In the genomic region with DNA sequence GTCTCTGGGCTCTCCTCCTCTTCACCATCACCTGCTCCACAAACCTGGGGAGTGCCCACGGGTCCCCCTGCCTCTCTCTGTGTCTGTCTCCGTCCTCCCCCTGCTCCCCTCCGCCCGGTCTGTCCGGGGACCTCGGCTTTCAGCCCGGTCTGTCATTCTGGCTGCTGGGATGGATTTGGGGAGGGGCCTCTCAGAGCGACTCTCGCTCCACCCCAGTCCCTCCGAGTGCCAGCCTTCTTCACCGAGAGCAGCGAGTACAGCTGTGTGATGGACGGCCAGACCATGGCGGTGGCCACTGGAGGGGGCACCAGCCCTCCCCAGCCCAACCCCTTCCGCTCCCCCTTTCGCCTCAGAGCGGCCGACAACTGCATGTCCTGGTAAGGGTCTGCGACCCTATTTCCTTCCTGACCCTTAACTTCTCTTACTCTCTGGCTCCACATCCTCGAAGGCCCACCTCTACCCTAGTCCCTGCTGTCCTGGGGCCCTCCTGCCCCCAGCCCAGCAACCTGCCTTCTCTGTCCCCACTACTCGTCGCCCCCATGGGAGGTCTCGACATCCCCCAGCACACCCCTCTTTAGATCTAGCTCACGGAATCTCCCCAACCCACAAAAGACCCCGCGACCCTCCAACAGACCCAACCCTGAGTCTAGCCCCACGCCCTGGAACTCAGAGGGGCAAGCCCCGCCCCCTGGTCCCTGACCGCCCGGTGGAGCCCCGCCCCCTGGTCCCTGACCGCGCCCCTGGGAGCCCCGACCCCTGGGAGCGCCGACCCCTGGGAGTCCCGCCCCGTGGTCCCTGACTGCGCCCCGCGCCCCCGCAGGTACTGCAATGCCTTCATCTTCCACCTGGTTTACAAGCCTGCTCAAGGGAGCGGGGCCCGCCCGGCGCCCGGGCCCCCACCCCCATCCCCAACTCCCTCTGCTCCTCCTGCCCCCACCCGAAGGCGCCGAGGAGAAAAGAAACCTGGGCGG, we compare ENCODE assay signal across 16 cellular contexts. TPM values are rescaled to one million over a fixed set of nuclear protein-coding genes. Genes with fewer than 3 reads are reported as not detected.
DNase-seq lines count a peak whose midpoint lies in the region; ATAC-seq, FAIRE-seq and TF ChIP-seq lines count a peak whose summit lies in the region.
"Had no signal": no experiment of that assay in that cellular context is flagged by ENCODE, and none has a peak within 500 bp of the region (broad histone marks: within the 10 kb centered on the region; RNA-seq: fewer than 3 reads in every experiment).

No MANE protein-coding gene starts in this region.

- H3K27ac ChIP-seq in kidney (ENCODE audit: low read depth in 2 of 2, low read length in 2 of 2) (no peak overlapping the region), smooth muscle cell (ENCODE audit: low read depth) (no peak overlapping the region)
- H3K27ac ChIP-seq in effector memory CD4-positive, alpha-beta T cell (ENCODE audit: insufficient read depth, low read length, poor library complexity, severe bottlenecking), result no peak overlapping the region
- H3K27ac ChIP-seq: pancreas had no signal

- no peaks in the 10 kb centered on the region for H3K36me3 ChIP-seq in kidney (ENCODE audit: control insufficient read depth in 1 of 2, insufficient read depth in 2 of 2, low read length in 2 of 2)
- no peaks in the 10 kb centered on the region for H3K36me3 ChIP-seq in smooth muscle cell (ENCODE audit: low read depth)
- H3K36me3 ChIP-seq in effector memory CD4-positive, alpha-beta T cell (ENCODE audit: control insufficient read depth, insufficient read depth, low read length), result no peaks in the 10 kb centered on the region
- H3K36me3 ChIP-seq: pancreas had no signal

- peaks cover 65% of the 10 kb centered on the region for H3K27me3 ChIP-seq in smooth muscle cell (ENCODE audit: low read depth)
- peaks cover 4% of the 10 kb centered on the region for H3K27me3 ChIP-seq in effector memory CD4-positive, alpha-beta T cell (replicated peaks; ENCODE audit: control insufficient read depth, insufficient read depth, low read length, poor library complexity, severe bottlenecking)

- ATAC-seq in left ventricle myocardium superior, result no peak
- ATAC-seq in Right ventricle myocardium superior (ENCODE audit: poor library complexity), result no peak
- no peak for ATAC-seq in HG02759 (IDR thresholded peaks at IDR 0.05; ENCODE audit: unreplicated experiment)

- no peaks in the 10 kb centered on the region for H3F3A ChIP-seq in smooth muscle cell (ENCODE audit: low read depth)

- no peaks in the 10 kb centered on the region for H4K20me1 ChIP-seq in smooth muscle cell (ENCODE audit: low read depth)

- no peak overlapping the region for H3K4me3 ChIP-seq in choroid plexus epithelial cell (ENCODE audit: low read depth, low read length)
- H3K4me3 ChIP-seq in kidney (ENCODE audit: low read length in 2 of 2), result no peak overlapping the region
- H3K4me3 ChIP-seq in smooth muscle cell, result peak overlapping the region; percentile 21
- no peak overlapping the region for H3K4me3 ChIP-seq in effector memory CD4-positive, alpha-beta T cell (ENCODE audit: insufficient read depth, low read depth, low read length, poor library complexity, severe bottlenecking)
- H3K4me3 ChIP-seq: pancreas had no signal

- peak; percentile 17 for TF ChIP-seq CTCF in choroid plexus epithelial cell (conservative IDR thresholded peaks at IDR 0.05; ENCODE audit: low read depth, low read length)
- no peak for TF ChIP-seq CTCF in kidney (IDR thresholded peaks at IDR 0.05; ENCODE audit: borderline replicate concordance, extremely low read depth, insufficient read depth)
- no peak for TF ChIP-seq CTCF in smooth muscle cell (IDR thresholded peaks at IDR 0.05; ENCODE audit: borderline replicate concordance, insufficient read depth, poor library complexity, severe bottlenecking)

- DNase-seq in left ventricle myocardium superior (peak; percentile 33), Right ventricle myocardium superior (no peak), choroid plexus epithelial cell (ENCODE audit: low read depth) (no peak), kidney (peak; percentile 72), smooth muscle cell (lab: John Stamatoyannopoulos, UW; ENCODE audit: unreplicated experiment) (no peak), GM19239 (ENCODE audit: insufficient read length, low spot score) (no peak)
- DNase-seq in effector memory CD4-positive, alpha-beta T cell, result no peak
- DNase-seq: activated CD4-positive, alpha-beta T cell treated with anti-CD3 and anti-CD28 coated beads for 1 hour; amygdala; Kasumi-1; NCI-H1694 had no signal

- intact Hi-C loops in left ventricle myocardium superior (cut with micrococcal nuclease) (no loop called here), Right ventricle myocardium superior (cut with DNase I) (no loop called here), kidney (cut with DNase I) (no loop called here)

- H3K4me2 ChIP-seq in smooth muscle cell, result peak overlapping the region; percentile 69

- H2AFZ ChIP-seq in smooth muscle cell (ENCODE audit: low read depth), result peak overlapping the region; percentile 49

- WGBS in smooth muscle cell (ENCODE audit: low lambda C conversion rate), result 7% methylated on average over 38 of the region's 51 CpGs

- peaks cover 0 to 4% of the 10 kb centered on the region in 2 donors for H3K4me1 ChIP-seq in kidney (ENCODE audit: control insufficient read depth in 1 of 2, insufficient read depth in 1 of 2, low read depth in 1 of 2, low read length in 2 of 2)
- H3K4me1 ChIP-seq in smooth muscle cell (ENCODE audit: low read depth), result peaks cover 6% of the 10 kb centered on the region
- peaks cover 4% of the 10 kb centered on the region for H3K4me1 ChIP-seq in effector memory CD4-positive, alpha-beta T cell (ENCODE audit: control insufficient read depth, insufficient read depth, low read length, poor library complexity, severe bottlenecking)
- H3K4me1 ChIP-seq: pancreas had no signal

- H3K9ac ChIP-seq in kidney (ENCODE audit: low read length in 2 of 2) (no peak overlapping the region), smooth muscle cell (ENCODE audit: low read depth) (no peak overlapping the region)

- H3K9me3 ChIP-seq in kidney (ENCODE audit: control insufficient read depth in 1 of 2, low read length in 2 of 2), result no peaks in the 10 kb centered on the region
- H3K9me3 ChIP-seq in smooth muscle cell (replicated peaks; ENCODE audit: low read depth), result no peaks in the 10 kb centered on the region
- H3K9me3 ChIP-seq in effector memory CD4-positive, alpha-beta T cell (ENCODE audit: control insufficient read depth, low read length), result no peaks in the 10 kb centered on the region
- H3K9me3 ChIP-seq: pancreas had no signal

- no peaks in the 10 kb centered on the region for H3K79me2 ChIP-seq in smooth muscle cell (ENCODE audit: low read depth)

- FAIRE-seq in kidney (lab: Jason Lieb, UNC) (no peak), GM19239 (lab: Jason Lieb, UNC) (no peak)
- FAIRE-seq: H54, pancreas, RCC 7860 had no signal

RNA-seq across cellular contexts. Expression of gene CXCL16, which starts 5.6 kb away (rescaled TPM):
- total RNA-seq in left ventricle myocardium superior (3.5 TPM), Right ventricle myocardium superior (2.7 TPM), kidney (83.0 TPM), smooth muscle cell (2.4 and 3.2 TPM in 2 replicates)
- polyA plus RNA-seq in kidney (ENCODE audit: insufficient read depth, low read depth, low replicate concordance) (22.5 TPM), smooth muscle cell (2.3 and 9.2 TPM in 2 replicates)

RNA-seq across cellular contexts. Expression of gene ZMYND15, which starts 5.7 kb away (rescaled TPM):
- total RNA-seq in left ventricle myocardium superior (0.20 TPM), Right ventricle myocardium superior (not detected), kidney (5.1 TPM), smooth muscle cell (not detected in 2 replicates)
- polyA plus RNA-seq in kidney (ENCODE audit: insufficient read depth, low read depth, low replicate concordance) (1.3 TPM), smooth muscle cell (0.54 TPM in 1 of 2 replicates, not detected in the other)
- total RNA-seq: dermis microvascular lymphatic vessel endothelial cell had no signal

RNA-seq across cellular contexts. Expression of gene MED11, which starts 14.1 kb away (rescaled TPM):
- total RNA-seq in left ventricle myocardium superior, result 18.0 TPM
- total RNA-seq in Right ventricle myocardium superior, result 18.0 TPM
- 19.0 TPM for total RNA-seq in kidney
- polyA plus RNA-seq in kidney (ENCODE audit: insufficient read depth, low read depth, low replicate concordance), result 58.4 TPM
- total RNA-seq in smooth muscle cell, result 10.9 and 25.0 TPM in 2 replicates
- 20.4 and 34.1 TPM in 2 replicates for polyA plus RNA-seq in smooth muscle cell

RNA-seq across cellular contexts. Expression of gene TM4SF5, which starts 26.4 kb away (rescaled TPM):
- total RNA-seq in left ventricle myocardium superior (not detected), Right ventricle myocardium superior (not detected), kidney (0.88 TPM), smooth muscle cell (not detected in 2 replicates)
- polyA plus RNA-seq in kidney (ENCODE audit: insufficient read depth, low read depth, low replicate concordance) (31.3 TPM), smooth muscle cell (not detected in 2 replicates)
- total RNA-seq: dermis microvascular lymphatic vessel endothelial cell had no signal

RNA-seq across cellular contexts. Expression of gene ARRB2, which starts 34.9 kb away (rescaled TPM):
- total RNA-seq in left ventricle myocardium superior (35.0 TPM), Right ventricle myocardium superior (23.4 TPM), kidney (63.1 TPM), smooth muscle cell (1.1 and 4.0 TPM in 2 replicates)
- polyA plus RNA-seq in kidney (ENCODE audit: insufficient read depth, low read depth, low replicate concordance) (32.8 TPM), smooth muscle cell (6.6 and 7.6 TPM in 2 replicates)

Comparison
In these comparisons a context has a peak if more than half of its experiments do, and no peak if none do; other contexts are left out.
1. DNase-seq: peak in left ventricle myocardium superior (single experiment) and kidney (single experiment); none in Right ventricle myocardium superior (single experiment), choroid plexus epithelial cell (single experiment), smooth muscle cell (single experiment), effector memory CD4-positive, alpha-beta T cell (0 of 3) and GM19239 (single experiment).
2. RNA of gene CXCL16, which starts 5.6 kb away (total RNA-seq): 83.0 TPM in kidney (single experiment); 3.5 TPM in left ventricle myocardium superior (single experiment), 2.4 to 3.2 TPM in smooth muscle cell and 2.7 TPM in Right ventricle myocardium superior (single experiment); every median in the first group is over 10 times any median in the second.